ENCODE assay signal across 15 cellular contexts in genomic region chr3:58566398-58567250, GRCh38. TPM values are rescaled to one million over a fixed set of nuclear protein-coding genes. Genes with fewer than 3 reads are reported as not detected.
"Had no signal": no experiment of that assay in that cellular context is flagged by ENCODE, and none has a peak within 500 bp of the region (broad histone marks: within the 10 kb centered on the region; RNA-seq: fewer than 3 reads in every experiment).

No MANE protein-coding gene starts in this region.

- H3K36me3 Mint-ChIP-seq: activated naive CD8-positive, alpha-beta T cell treated with anti-CD3 and anti-CD28 coated beads, Interleukin-2, amount 10 ng/mL, durations not matched to agents 7 days and 5 days had no signal

- H3K9me3 Mint-ChIP-seq: activated naive CD8-positive, alpha-beta T cell treated with anti-CD3 and anti-CD28 coated beads, Interleukin-2, amount 10 ng/mL, durations not matched to agents 7 days and 5 days had no signal

- H3K27ac ChIP-seq: brain microvascular endothelial cell, left lung, stomach, testis had no signal

- H3K4me1 ChIP-seq: testis had no signal

- H3K4me3 ChIP-seq: dorsolateral prefrontal cortex, left lung, stomach, testis had no signal

- H3K9me3 ChIP-seq: left lung, stomach, testis had no signal

- DNase-seq: activated CD4-positive, alpha-beta T cell treated with anti-CD3 and anti-CD28 coated beads, Interleukin-2, amount 50 U/mL, for 4 hours; activated naive CD4-positive, alpha-beta T cell; activated naive CD8-positive, alpha-beta T cell treated with anti-CD3 and anti-CD28 coated beads, Interleukin-2, amount 10 ng/mL, durations not matched to agents 7 days and 5 days; activated T-cell treated with anti-CD3 and anti-CD28 coated beads, Interleukin-2, amount 50 U/mL, for 72 hours; brain microvascular endothelial cell; dorsolateral prefrontal cortex; left lung; stimulated activated CD4-positive, alpha-beta T cell treated with anti-CD3 and anti-CD28 coated beads, Interleukin-1b, Interleukin-23, amount 100 ng/mL, for 48 hours; stomach; testis had no signal

- FAIRE-seq: frontal cortex, keratinocyte had no signal

- H3K27ac Mint-ChIP-seq: activated naive CD8-positive, alpha-beta T cell treated with anti-CD3 and anti-CD28 coated beads, Interleukin-2, amount 10 ng/mL, durations not matched to agents 7 days and 5 days; activated T-cell treated with anti-CD3 and anti-CD28 coated beads, Interleukin-2, amount 50 U/mL, for 72 hours; nephron progenitor cell had no signal

- H3K4me3 Mint-ChIP-seq: activated naive CD8-positive, alpha-beta T cell treated with anti-CD3 and anti-CD28 coated beads, Interleukin-2, amount 10 ng/mL, durations not matched to agents 7 days and 5 days; activated T-cell treated with anti-CD3 and anti-CD28 coated beads, Interleukin-2, amount 50 U/mL, for 72 hours; endodermal cell; nephron progenitor cell had no signal

- H3K36me3 ChIP-seq: brain microvascular endothelial cell had no signal

- H3K27me3 ChIP-seq: brain microvascular endothelial cell, dorsolateral prefrontal cortex, left lung, stomach, testis had no signal

RNA-seq across cellular contexts. Expression of gene FAM107A, which starts 10.6 kb away (rescaled TPM):
- total RNA-seq: activated naive CD8-positive, alpha-beta T cell treated with anti-CD3 and anti-CD28 coated beads, Interleukin-2, amount 10 ng/mL, durations not matched to agents 7 days and 5 days; activated T-cell treated with anti-CD3 and anti-CD28 coated beads, Interleukin-2, amount 50 U/mL, for 72 hours; endodermal cell; osteoblast had no signal
- polyA plus RNA-seq: keratinocyte had no signal

RNA-seq across cellular contexts. Expression of gene ACOX2, which starts 29.6 kb away (rescaled TPM):
- total RNA-seq: activated naive CD8-positive, alpha-beta T cell treated with anti-CD3 and anti-CD28 coated beads, Interleukin-2, amount 10 ng/mL, durations not matched to agents 7 days and 5 days; activated T-cell treated with anti-CD3 and anti-CD28 coated beads, Interleukin-2, amount 50 U/mL, for 72 hours had no signal
